ENCODE assay signal across 1 cellular context in the genomic region with DNA sequence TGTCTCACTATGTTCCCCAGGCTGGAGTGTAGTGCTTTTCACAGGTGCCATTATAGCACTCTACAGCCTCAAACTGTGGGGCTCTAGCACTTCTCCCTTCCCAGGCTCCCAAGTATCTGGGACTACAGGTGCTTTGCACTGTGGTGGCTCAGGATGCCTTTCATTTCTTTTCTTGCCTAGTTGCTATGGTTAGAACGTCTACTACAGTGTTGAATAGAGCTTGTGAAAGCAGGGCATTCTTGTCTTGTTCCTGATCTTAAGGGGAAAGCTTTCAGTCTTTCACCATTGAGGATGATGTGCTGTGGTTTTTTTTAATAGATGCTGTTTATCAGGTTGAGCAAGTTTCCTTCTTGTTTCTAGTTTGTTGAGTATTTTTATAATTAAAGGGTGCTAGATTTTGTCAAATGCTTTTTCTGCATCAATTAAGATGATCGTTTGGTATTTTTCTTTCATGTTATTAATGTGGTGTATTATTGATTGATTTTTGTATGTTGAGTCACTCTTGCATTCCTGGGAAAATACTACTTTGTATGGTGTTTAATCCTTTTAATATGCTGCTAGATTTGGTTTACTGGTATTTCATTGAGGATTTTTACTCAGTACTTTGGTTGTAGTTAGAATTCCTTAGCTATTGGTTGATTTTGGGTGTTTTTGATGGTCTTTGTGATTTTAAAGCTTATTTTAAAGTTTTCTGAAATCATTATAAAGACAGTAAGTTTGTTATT.
TF ChIP-seq lines count a peak whose summit lies in the region.

No MANE protein-coding gene starts in this region.

TF ChIP-seq in HCT116, 20 proteins besides CTCF, POLR2A, EP300 and RAD21 (continued from another document):
- TF ChIP-seq ATF3 (IDR thresholded peaks at IDR 0.05) (0 out of 2 replicates have a peak, but pooled peaks have one; percentile 9), EZH2phosphoT487 (IDR thresholded peaks at IDR 0.05; ENCODE audit: borderline replicate concordance) (no peak), ZFX (IDR thresholded peaks at IDR 0.05) (no peak), TCF7L2 (IDR thresholded peaks at IDR 0.05; ENCODE audit: borderline replicate concordance, extremely low read depth, insufficient read depth, insufficient read length) (no peak), ZBTB33 (IDR thresholded peaks at IDR 0.05; ENCODE audit: extremely low read depth, insufficient replicate concordance, low read length) (no peak), CEBPB (IDR thresholded peaks at IDR 0.05; ENCODE audit: low read depth) (0 out of 2 replicates have a peak, but pooled peaks have one; percentile 43), YY1 (IDR thresholded peaks at IDR 0.05; ENCODE audit: extremely low read depth, insufficient replicate concordance, low read depth, low read length) (no peak)
